Comparison of ENCODE assay signal across 11 cellular contexts in the genomic region with DNA sequence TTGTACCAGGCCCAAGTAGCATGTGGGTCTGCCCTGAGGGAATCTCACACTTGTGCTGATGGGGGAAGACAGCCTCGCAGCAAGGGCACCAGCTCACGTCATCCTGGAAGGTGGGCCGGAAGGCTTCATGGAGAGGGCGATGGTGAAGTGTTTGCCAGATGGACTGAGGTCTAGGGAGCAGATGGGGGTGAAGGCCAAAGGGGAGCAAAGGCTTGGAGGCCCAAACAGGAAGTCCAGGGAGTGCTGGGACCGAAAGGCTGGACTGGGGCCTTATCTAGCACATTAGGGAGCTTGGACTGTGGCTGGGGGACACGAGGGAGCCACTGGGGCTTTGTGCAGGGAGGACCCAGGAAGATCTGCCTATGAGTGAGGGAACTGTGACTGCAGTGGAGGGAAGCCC. TPM values are rescaled to one million over a fixed set of nuclear protein-coding genes. Genes with fewer than 3 reads are reported as not detected.
DNase-seq lines count a peak whose midpoint lies in the region; ATAC-seq and TF ChIP-seq lines count a peak whose summit lies in the region.
"Had no signal": no experiment of that assay in that cellular context is flagged by ENCODE, and none has a peak within 500 bp of the region (broad histone marks: within the 10 kb centered on the region; RNA-seq: fewer than 3 reads in every experiment).

No MANE protein-coding gene starts in this region.

- CTCF ChIA-PET in T-cell (lab: Charles Lee): interaction anchor here in 1 of 2 donors (4.5 kb wide), 1 partner anchor 12 kb away, joined by 48 read pairs; no protein-coding TSS in a partner anchor
- CTCF ChIA-PET in activated CD8-positive, alpha-beta memory T cell treated with anti-CD3 and anti-CD28 coated beads, Interleukin-2, amount 10 ng/mL, durations not matched to agents 7 days and 5 days (lab: Charles Lee): interaction anchor here (0.6 to 5.9 kb wide), 2 partner anchors 12 to 75 kb away, joined by 3 to 52 read pairs; no protein-coding TSS in a partner anchor

- H3K4me3 ChIP-seq in osteoblast (ENCODE audit: insufficient read depth, low read length): no peak overlapping the region

- no peak for TF ChIP-seq CTCF in osteoblast (IDR thresholded peaks at IDR 0.05; ENCODE audit: extremely low read depth, low read depth, low read length)

- H3K4me2 ChIP-seq in osteoblast (ENCODE audit: insufficient read depth, low read length): no peak overlapping the region

- H3K36me3 ChIP-seq in osteoblast (ENCODE audit: insufficient read depth, low read length): no peaks in the 10 kb centered on the region

- peak overlapping the region; percentile 57 for H3K27ac Mint-ChIP-seq in activated T-cell treated with anti-CD3 and anti-CD28 coated beads, Interleukin-2, amount 50 U/mL, for 24 hours
- H3K27ac Mint-ChIP-seq in T-cell: peak overlapping the region in 1 of 2 donors; percentile 71
- H3K27ac Mint-ChIP-seq in activated CD8-positive, alpha-beta memory T cell treated with anti-CD3 and anti-CD28 coated beads, Interleukin-2, amount 10 ng/mL, durations not matched to agents 7 days and 5 days: no peak overlapping the region

- ATAC-seq in T-cell (replicated peaks in 1 of 4): no peak
- ATAC-seq in activated CD8-positive, alpha-beta memory T cell treated with anti-CD3 and anti-CD28 coated beads, Interleukin-2, amount 10 ng/mL, durations not matched to agents 7 days and 5 days: no peak
- ATAC-seq: PC-3 had no signal

- no peaks in the 10 kb centered on the region for H3K4me1 ChIP-seq in osteoblast (ENCODE audit: insufficient read depth, low read length)

- H2AFZ ChIP-seq in osteoblast (ENCODE audit: low read length): no peak overlapping the region

- peaks cover 4% of the 10 kb centered on the region for H3K27me3 Mint-ChIP-seq in activated T-cell treated with anti-CD3 and anti-CD28 coated beads, Interleukin-2, amount 50 U/mL, for 24 hours
- H3K27me3 Mint-ChIP-seq in T-cell: no peaks in the 10 kb centered on the region
- H3K27me3 Mint-ChIP-seq in activated CD8-positive, alpha-beta memory T cell treated with anti-CD3 and anti-CD28 coated beads, Interleukin-2, amount 10 ng/mL, durations not matched to agents 7 days and 5 days: peaks cover 16% of the 10 kb centered on the region

- no peak for DNase-seq in activated T-cell treated with anti-CD3 and anti-CD28 coated beads, Interleukin-2, amount 50 U/mL, for 24 hours
- DNase-seq in activated T-cell treated with anti-CD3 and anti-CD28 coated beads for 4 hours: no peak
- DNase-seq in T-cell: no peak
- peak; percentile 73 for DNase-seq in osteoblast (ENCODE audit: insufficient read length, low spot score, missing footprints)
- no peak for DNase-seq in activated CD8-positive, alpha-beta memory T cell treated with anti-CD3 and anti-CD28 coated beads, Interleukin-2, amount 10 ng/mL, durations not matched to agents 7 days and 5 days
- no peak for DNase-seq in stimulated activated naive CD4-positive, alpha-beta T cell (lab: John Stamatoyannopoulos, UW)
- DNase-seq: EL; PC-3; stimulated activated CD4-positive, alpha-beta T cell treated with anti-CD3 and anti-CD28 coated beads, Interleukin-1b, Interleukin-23, amount 100 ng/mL, for 48 hours had no signal

- H3K27ac ChIP-seq in osteoblast (ENCODE audit: low read depth, low read length): no peak overlapping the region

- peaks cover 9% of the 10 kb centered on the region for H3K27me3 ChIP-seq in osteoblast (ENCODE audit: insufficient read depth, low read length)

- peak overlapping the region; percentile 62 for H3K4me3 Mint-ChIP-seq in activated T-cell treated with anti-CD3 and anti-CD28 coated beads, Interleukin-2, amount 50 U/mL, for 24 hours
- peak overlapping the region in 2 of 3 donors; percentile 74 to 76 for H3K4me3 Mint-ChIP-seq in T-cell
- H3K4me3 Mint-ChIP-seq in activated CD8-positive, alpha-beta memory T cell treated with anti-CD3 and anti-CD28 coated beads, Interleukin-2, amount 10 ng/mL, durations not matched to agents 7 days and 5 days: no peak overlapping the region

- no peaks in the 10 kb centered on the region for H4K20me1 ChIP-seq in osteoblast (ENCODE audit: insufficient read depth, low read length)

- no peaks in the 10 kb centered on the region for H3K79me2 ChIP-seq in osteoblast (ENCODE audit: insufficient read depth, low read length)

- no peaks in the 10 kb centered on the region for H3K9me3 Mint-ChIP-seq in activated T-cell treated with anti-CD3 and anti-CD28 coated beads, Interleukin-2, amount 50 U/mL, for 24 hours
- no peaks in the 10 kb centered on the region for H3K9me3 Mint-ChIP-seq in T-cell
- no peaks in the 10 kb centered on the region for H3K9me3 Mint-ChIP-seq in activated CD8-positive, alpha-beta memory T cell treated with anti-CD3 and anti-CD28 coated beads, Interleukin-2, amount 10 ng/mL, durations not matched to agents 7 days and 5 days (ENCODE audit: low read depth)

- peaks cover 35% of the 10 kb centered on the region for H3K4me1 Mint-ChIP-seq in activated T-cell treated with anti-CD3 and anti-CD28 coated beads, Interleukin-2, amount 50 U/mL, for 24 hours (ENCODE audit: low read depth)
- H3K4me1 Mint-ChIP-seq in T-cell: peaks cover 16 to 29% (median 21%) of the 10 kb centered on the region in 3 donors
- H3K4me1 Mint-ChIP-seq in activated CD8-positive, alpha-beta memory T cell treated with anti-CD3 and anti-CD28 coated beads, Interleukin-2, amount 10 ng/mL, durations not matched to agents 7 days and 5 days: peaks cover 7% of the 10 kb centered on the region

- H3K9me3 ChIP-seq in osteoblast (ENCODE audit: low read depth, low read length): no peaks in the 10 kb centered on the region

- peaks cover 12% of the 10 kb centered on the region for H3K36me3 Mint-ChIP-seq in activated T-cell treated with anti-CD3 and anti-CD28 coated beads, Interleukin-2, amount 50 U/mL, for 24 hours (ENCODE audit: low read depth)
- no peaks in the 10 kb centered on the region for H3K36me3 Mint-ChIP-seq in T-cell
- no peaks in the 10 kb centered on the region for H3K36me3 Mint-ChIP-seq in activated CD8-positive, alpha-beta memory T cell treated with anti-CD3 and anti-CD28 coated beads, Interleukin-2, amount 10 ng/mL, durations not matched to agents 7 days and 5 days

- POLR2A ChIA-PET in T-cell (lab: Charles Lee): no interaction called here

RNA-seq across cellular contexts. Expression of a gene that starts 1.2 kb away (rescaled TPM):
- total RNA-seq in T-cell (10 to 100 TPM; 11.4 to 22.5 (median 15.4) TPM), osteoblast (under 0.01 TPM in 2 replicates)
- 1 to 10 TPM in 1 of 2 experiments, under 1 TPM in 1; 0.89 to 3.1 TPM for total RNA-seq in activated CD8-positive, alpha-beta memory T cell treated with anti-CD3 and anti-CD28 coated beads, Interleukin-2, amount 10 ng/mL, durations not matched to agents 7 days and 5 days

RNA-seq across cellular contexts. Expression of a gene that starts 12.9 kb away (rescaled TPM):
- total RNA-seq in T-cell (1 to 10 TPM in 1 of 5 donors, under 1 TPM in 3, not detected in 1; 0.56 to 1.2 (median 0.75) TPM), osteoblast (not detected in 2 replicates)
- total RNA-seq in activated CD8-positive, alpha-beta memory T cell treated with anti-CD3 and anti-CD28 coated beads, Interleukin-2, amount 10 ng/mL, durations not matched to agents 7 days and 5 days: under 1 TPM; 0.30 to 0.70 TPM
- total RNA-seq: PC-3, posterior vena cava had no signal

RNA-seq across cellular contexts. Expression of a gene that starts 19.1 kb away (rescaled TPM):
- total RNA-seq in T-cell (10 to 100 TPM in 2 of 5 donors, 1 to 10 TPM in 3; 5.1 to 16.7 (median 7.9) TPM), osteoblast (1.2 and 1.8 TPM in 2 replicates)
- total RNA-seq in activated CD8-positive, alpha-beta memory T cell treated with anti-CD3 and anti-CD28 coated beads, Interleukin-2, amount 10 ng/mL, durations not matched to agents 7 days and 5 days: 10 to 100 TPM; 74.0 to 95.8 TPM
- total RNA-seq: posterior vena cava had no signal

RNA-seq across cellular contexts. Expression of a gene that starts 41.4 kb away (rescaled TPM):
- under 1 TPM; 0.10 to 0.30 (median 0.23) TPM for total RNA-seq in T-cell
- 0.29 and 0.36 TPM in 2 replicates for total RNA-seq in osteoblast
- 1 to 10 TPM; 1.2 TPM for total RNA-seq in activated CD8-positive, alpha-beta memory T cell treated with anti-CD3 and anti-CD28 coated beads, Interleukin-2, amount 10 ng/mL, durations not matched to agents 7 days and 5 days
- total RNA-seq: HT1080 had no signal

Comparison
In these comparisons a context has a peak if more than half of its experiments do, and no peak if none do; other contexts are left out.
1. RNA of a gene that starts 19.1 kb away (total RNA-seq): 74.0 to 95.8 TPM in activated CD8-positive, alpha-beta memory T cell treated with anti-CD3 and anti-CD28 coated beads, Interleukin-2, amount 10 ng/mL, durations not matched to agents 7 days and 5 days; 5.1 to 16.7 TPM in T-cell and 1.2 to 1.8 TPM in osteoblast; every median in the first group is over 4 times any median in the second.